In genomic region chr4:26140150-26140898, GRCh38 we compare ENCODE assay signal across 10 cellular contexts.
DNase-seq lines count a peak whose midpoint lies in the region; TF ChIP-seq lines count a peak whose summit lies in the region.
"Had no signal": no experiment of that assay in that cellular context is flagged by ENCODE, and none has a peak within 500 bp of the region (broad histone marks: within the 10 kb centered on the region; RNA-seq: fewer than 3 reads in every experiment).

No MANE protein-coding gene starts in this region.

- CTCF ChIA-PET in RWPE1 (lab: Yijun Ruan, JAX) = no interaction called here

- intact Hi-C loops in ovary (cut with DNase I) = no loop called here

- no peaks in the 10 kb centered on the region for H3K79me2 ChIP-seq in osteoblast (ENCODE audit: insufficient read depth, low read length)

- peaks cover 41% of the 10 kb centered on the region for H3K4me1 ChIP-seq in osteoblast (ENCODE audit: insufficient read depth, low read length)
- H3K4me1 ChIP-seq in ovary (ENCODE audit: insufficient read depth) = no peaks in the 10 kb centered on the region
- H3K4me1 ChIP-seq: foreskin keratinocyte had no signal

- TF ChIP-seq POLR2A in ovary (IDR thresholded peaks at IDR 0.05) = no peak

- H3K9me3 ChIP-seq in MG63 (no peaks in the 10 kb centered on the region), osteoblast (ENCODE audit: low read depth, low read length) (no peaks in the 10 kb centered on the region), ovary (no peaks in the 10 kb centered on the region)

- TF ChIP-seq CTCF in choroid plexus epithelial cell (conservative IDR thresholded peaks at IDR 0.05; ENCODE audit: low read depth, low read length) (no peak), osteoblast (IDR thresholded peaks at IDR 0.05; ENCODE audit: extremely low read depth, low read depth, low read length) (no peak), RWPE1 (conservative IDR thresholded peaks at IDR 0.05; ENCODE audit: low read depth) (no peak), ovary (IDR thresholded peaks at IDR 0.05) (no peak)

- no peaks in the 10 kb centered on the region for H3K27me3 ChIP-seq in MG63
- no peaks in the 10 kb centered on the region for H3K27me3 ChIP-seq in osteoblast (ENCODE audit: insufficient read depth, low read length)
- no peaks in the 10 kb centered on the region for H3K27me3 ChIP-seq in ovary

- POLR2A ChIA-PET in RWPE1 (lab: Yijun Ruan, JAX; ENCODE audit: low non-redundant PET) = no interaction called here

- H3K4me2 ChIP-seq in osteoblast (ENCODE audit: insufficient read depth, low read length) = peak overlapping the region; percentile 26

- no peak for TF ChIP-seq EP300 in ovary (IDR thresholded peaks at IDR 0.05)

- DNase-seq in AG20443 (ENCODE audit: low spot score) (peak; percentile 84), MG63 (peak; percentile 47), choroid plexus epithelial cell (ENCODE audit: low read depth) (peak; percentile 57), osteoblast (ENCODE audit: insufficient read length, low spot score, missing footprints) (peak; percentile 92), medulla oblongata (ENCODE audit: extremely low spot score) (no peak), RWPE1 (ENCODE audit: low spot score) (no peak), ovary (no peak), NCI-H524 treated with DMSO at 0.1 percent for 48 hours (lab: John Stamatoyannopoulos, UW) (no peak)
- DNase-seq: COR-L47, foreskin keratinocyte had no signal

- 86 to 90% (median 88%) methylated on average over 8 of the region's 8 CpGs for WGBS in ovary, 3 donors

- H3K27ac ChIP-seq in osteoblast (ENCODE audit: low read depth, low read length) (peak overlapping the region; percentile 78), RWPE1 (no peak overlapping the region), ovary (no peak overlapping the region)
- H3K27ac ChIP-seq: foreskin keratinocyte had no signal

- no peaks in the 10 kb centered on the region for H4K20me1 ChIP-seq in osteoblast (ENCODE audit: insufficient read depth, low read length)

- H3K4me3 ChIP-seq in MG63 = no peak overlapping the region
- no peak overlapping the region for H3K4me3 ChIP-seq in choroid plexus epithelial cell (ENCODE audit: low read depth, low read length)
- H3K4me3 ChIP-seq in osteoblast (ENCODE audit: insufficient read depth, low read length) = peak overlapping the region; percentile 3
- no peak overlapping the region for H3K4me3 ChIP-seq in ovary

- H2AFZ ChIP-seq in osteoblast (ENCODE audit: low read length) = peak overlapping the region; percentile 78

- H3K36me3 ChIP-seq in MG63 = no peaks in the 10 kb centered on the region
- H3K36me3 ChIP-seq in osteoblast (ENCODE audit: insufficient read depth, low read length) = no peaks in the 10 kb centered on the region
- H3K36me3 ChIP-seq in ovary = no peaks in the 10 kb centered on the region

Comparison
In these comparisons a context has a peak if more than half of its experiments do, and no peak if none do; other contexts are left out.
1. DNase-seq: peak in AG20443 (single experiment), MG63 (single experiment), choroid plexus epithelial cell (single experiment) and osteoblast (single experiment); none in medulla oblongata (single experiment), RWPE1 (single experiment), ovary (0 of 5) and NCI-H524 treated with DMSO at 0.1 percent for 48 hours (single experiment).